In genomic region chr5:54658014-54658413, GRCh38 we compare ENCODE assay signal across 14 cellular contexts.
DNase-seq lines count a peak whose midpoint lies in the region; ATAC-seq and TF ChIP-seq lines count a peak whose summit lies in the region.
"Had no signal": no experiment of that assay in that cellular context is flagged by ENCODE, and none has a peak within 500 bp of the region (broad histone marks: within the 10 kb centered on the region; RNA-seq: fewer than 3 reads in every experiment).

No MANE protein-coding gene starts in this region.

- no peaks in the 10 kb centered on the region for H3K4me1 ChIP-seq in GM23338 (ENCODE audit: insufficient read depth)
- H3K4me1 ChIP-seq: Peyer's patch had no signal

- H3K79me2 ChIP-seq in GM23338 (replicated peaks; ENCODE audit: insufficient read depth) = no peaks in the 10 kb centered on the region

- no peaks in the 10 kb centered on the region for H3K36me3 Mint-ChIP-seq in GM23338 (ENCODE audit: low read depth)

- TF ChIP-seq RAD21 in Ishikawa (IDR thresholded peaks at IDR 0.05; ENCODE audit: low read depth) = no peak

- H3K4me1 Mint-ChIP-seq in GM23338 = no peaks in the 10 kb centered on the region

- no peaks in the 10 kb centered on the region for H3F3A ChIP-seq in GM23338 (replicated peaks; ENCODE audit: low read depth)

- H3K27ac Mint-ChIP-seq in GM23338 = no peak overlapping the region
- H3K27ac Mint-ChIP-seq: activated T-cell treated with anti-CD3 and anti-CD28 coated beads, Interleukin-2, amount 50 U/mL, for 72 hours had no signal

- H3K9me2 ChIP-seq in GM23338 (ENCODE audit: insufficient read depth) = 0 out of 2 replicates have a peak, but pooled peaks cover 3% of the 10 kb centered on the region

- H3K27me3 Mint-ChIP-seq in GM23338 (ENCODE audit: insufficient read depth, low read depth, poor library complexity) = no peaks in the 10 kb centered on the region

- no peak overlapping the region for H2AFZ ChIP-seq in GM23338

- H3K27ac ChIP-seq in GM23338 (ENCODE audit: low read depth) = no peak overlapping the region
- H3K27ac ChIP-seq: cardiac muscle cell, Peyer's patch had no signal

- H3K36me3 ChIP-seq in GM23338 (ENCODE audit: insufficient read depth) = no peaks in the 10 kb centered on the region
- H3K36me3 ChIP-seq: cardiac muscle cell, Peyer's patch had no signal

- no peaks in the 10 kb centered on the region for H3K27me3 ChIP-seq in GM23338 (ENCODE audit: insufficient read depth)
- H3K27me3 ChIP-seq: cardiac muscle cell, Peyer's patch had no signal

- TF ChIP-seq EP300 in Ishikawa (IDR thresholded peaks at IDR 0.05; ENCODE audit: borderline replicate concordance) = no peak

- H3K4me3 ChIP-seq in astrocyte of the spinal cord (ENCODE audit: low read depth, low read length) (no peak overlapping the region), GM23338 (no peak overlapping the region)
- H3K4me3 ChIP-seq: cardiac muscle cell, Peyer's patch had no signal

- no peaks in the 10 kb centered on the region; the same call in 1 of the 2 replicates for H4K20me1 ChIP-seq in GM23338 (replicated peaks; ENCODE audit: insufficient read depth)

- H3K9me3 Mint-ChIP-seq in GM23338 = no peaks in the 10 kb centered on the region; the same call in 2 of the 3 replicates
- H3K9me3 Mint-ChIP-seq: activated T-cell treated with anti-CD3 and anti-CD28 coated beads, Interleukin-2, amount 50 U/mL, for 72 hours had no signal

- DNase-seq in AG08395 (ENCODE audit: low spot score) = peak; percentile 79
- DNase-seq in astrocyte of the spinal cord (ENCODE audit: low read depth, low spot score) = peak; percentile 81
- peak; percentile 71 for DNase-seq in iris pigment epithelial cell (ENCODE audit: low read depth)
- DNase-seq in cerebellar cortex (ENCODE audit: low spot score) = no peak
- no peak for DNase-seq in GM23338 (ENCODE audit: low spot score)
- no peak for DNase-seq in GM13976 (ENCODE audit: low spot score)
- DNase-seq: activated CD4-positive, CD25-positive, alpha-beta regulatory T cell; activated T-cell treated with anti-CD3 and anti-CD28 coated beads, Interleukin-2, amount 50 U/mL, for 72 hours; C1 segment of cervical spinal cord; NCI-H2107; Peyer's patch had no signal

- in situ Hi-C loops in astrocyte of the spinal cord (cut with HindIII; ENCODE audit: low sequenced_read_pairs) (no loop called here), GM13976 (cut with MboI; ENCODE audit: low sequenced_read_pairs, unreplicated experiment) (no loop called here)

- TF ChIP-seq CTCF in astrocyte of the spinal cord (IDR thresholded peaks at IDR 0.05; ENCODE audit: low read depth, low read length) = no peak
- TF ChIP-seq CTCF in GM23338 (conservative IDR thresholded peaks at IDR 0.05; ENCODE audit: low read depth in 2 of 2) = no peak
- TF ChIP-seq CTCF in GM13976 (IDR thresholded peaks at IDR 0.05; ENCODE audit: borderline replicate concordance, control extremely low read depth, extremely low read depth, insufficient read depth, missing control alignments) = no peak

- no peak overlapping the region for H3K4me2 ChIP-seq in GM23338

- H3K4me3 Mint-ChIP-seq in GM23338 = no peak overlapping the region
- H3K4me3 Mint-ChIP-seq: activated T-cell treated with anti-CD3 and anti-CD28 coated beads, Interleukin-2, amount 50 U/mL, for 72 hours had no signal

- ATAC-seq in GM23338 = no peak
- no peak for ATAC-seq in GM21576 (IDR thresholded peaks at IDR 0.05; ENCODE audit: unreplicated experiment)
- ATAC-seq: activated T-cell treated with anti-CD3 and anti-CD28 coated beads, Interleukin-2, amount 50 U/mL, for 72 hours had no signal

TF ChIP-seq in Ishikawa, 13 proteins besides CTCF, POLR2A, EP300 and RAD21:
- TF ChIP-seq, protein P1, sequence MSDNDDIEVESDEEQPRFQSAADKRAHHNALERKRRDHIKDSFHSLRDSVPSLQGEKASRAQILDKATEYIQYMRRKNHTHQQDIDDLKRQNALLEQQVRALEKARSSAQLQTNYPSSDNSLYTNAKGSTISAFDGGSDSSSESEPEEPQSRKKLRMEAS (IDR thresholded peaks at IDR 0.05) = peak; percentile 73; the same call in 1 of the 2 replicates
- TF ChIP-seq FOXM1 (IDR thresholded peaks at IDR 0.05; ENCODE audit: borderline replicate concordance, low read depth) (no peak), CEBPB (IDR thresholded peaks at IDR 0.05) (no peak), EGR1 (IDR thresholded peaks at IDR 0.05) (no peak), NFIC (IDR thresholded peaks at IDR 0.05) (peak; percentile 56), CREB1 (IDR thresholded peaks at IDR 0.05; ENCODE audit: low read depth) (no peak), TCF12 (IDR thresholded peaks at IDR 0.05; ENCODE audit: low read depth) (no peak), TEAD4 (IDR thresholded peaks at IDR 0.05) (0 out of 2 replicates have a peak, but pooled peaks have one; percentile 19)
- TF ChIP-seq, protein P2, sequence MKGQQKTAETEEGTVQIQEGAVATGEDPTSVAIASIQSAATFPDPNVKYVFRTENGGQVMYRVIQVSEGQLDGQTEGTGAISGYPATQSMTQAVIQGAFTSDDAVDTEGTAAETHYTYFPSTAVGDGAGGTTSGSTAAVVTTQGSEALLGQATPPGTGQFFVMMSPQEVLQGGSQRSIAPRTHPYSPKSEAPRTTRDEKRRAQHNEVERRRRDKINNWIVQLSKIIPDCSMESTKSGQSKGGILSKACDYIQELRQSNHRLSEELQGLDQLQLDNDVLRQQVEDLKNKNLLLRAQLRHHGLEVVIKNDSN (IDR thresholded peaks at IDR 0.05) = peak; percentile 76

TF ChIP-seq in GM23338, 12 proteins besides CTCF, POLR2A, EP300 and RAD21 (continues in another document):
- TF ChIP-seq, protein P3, sequence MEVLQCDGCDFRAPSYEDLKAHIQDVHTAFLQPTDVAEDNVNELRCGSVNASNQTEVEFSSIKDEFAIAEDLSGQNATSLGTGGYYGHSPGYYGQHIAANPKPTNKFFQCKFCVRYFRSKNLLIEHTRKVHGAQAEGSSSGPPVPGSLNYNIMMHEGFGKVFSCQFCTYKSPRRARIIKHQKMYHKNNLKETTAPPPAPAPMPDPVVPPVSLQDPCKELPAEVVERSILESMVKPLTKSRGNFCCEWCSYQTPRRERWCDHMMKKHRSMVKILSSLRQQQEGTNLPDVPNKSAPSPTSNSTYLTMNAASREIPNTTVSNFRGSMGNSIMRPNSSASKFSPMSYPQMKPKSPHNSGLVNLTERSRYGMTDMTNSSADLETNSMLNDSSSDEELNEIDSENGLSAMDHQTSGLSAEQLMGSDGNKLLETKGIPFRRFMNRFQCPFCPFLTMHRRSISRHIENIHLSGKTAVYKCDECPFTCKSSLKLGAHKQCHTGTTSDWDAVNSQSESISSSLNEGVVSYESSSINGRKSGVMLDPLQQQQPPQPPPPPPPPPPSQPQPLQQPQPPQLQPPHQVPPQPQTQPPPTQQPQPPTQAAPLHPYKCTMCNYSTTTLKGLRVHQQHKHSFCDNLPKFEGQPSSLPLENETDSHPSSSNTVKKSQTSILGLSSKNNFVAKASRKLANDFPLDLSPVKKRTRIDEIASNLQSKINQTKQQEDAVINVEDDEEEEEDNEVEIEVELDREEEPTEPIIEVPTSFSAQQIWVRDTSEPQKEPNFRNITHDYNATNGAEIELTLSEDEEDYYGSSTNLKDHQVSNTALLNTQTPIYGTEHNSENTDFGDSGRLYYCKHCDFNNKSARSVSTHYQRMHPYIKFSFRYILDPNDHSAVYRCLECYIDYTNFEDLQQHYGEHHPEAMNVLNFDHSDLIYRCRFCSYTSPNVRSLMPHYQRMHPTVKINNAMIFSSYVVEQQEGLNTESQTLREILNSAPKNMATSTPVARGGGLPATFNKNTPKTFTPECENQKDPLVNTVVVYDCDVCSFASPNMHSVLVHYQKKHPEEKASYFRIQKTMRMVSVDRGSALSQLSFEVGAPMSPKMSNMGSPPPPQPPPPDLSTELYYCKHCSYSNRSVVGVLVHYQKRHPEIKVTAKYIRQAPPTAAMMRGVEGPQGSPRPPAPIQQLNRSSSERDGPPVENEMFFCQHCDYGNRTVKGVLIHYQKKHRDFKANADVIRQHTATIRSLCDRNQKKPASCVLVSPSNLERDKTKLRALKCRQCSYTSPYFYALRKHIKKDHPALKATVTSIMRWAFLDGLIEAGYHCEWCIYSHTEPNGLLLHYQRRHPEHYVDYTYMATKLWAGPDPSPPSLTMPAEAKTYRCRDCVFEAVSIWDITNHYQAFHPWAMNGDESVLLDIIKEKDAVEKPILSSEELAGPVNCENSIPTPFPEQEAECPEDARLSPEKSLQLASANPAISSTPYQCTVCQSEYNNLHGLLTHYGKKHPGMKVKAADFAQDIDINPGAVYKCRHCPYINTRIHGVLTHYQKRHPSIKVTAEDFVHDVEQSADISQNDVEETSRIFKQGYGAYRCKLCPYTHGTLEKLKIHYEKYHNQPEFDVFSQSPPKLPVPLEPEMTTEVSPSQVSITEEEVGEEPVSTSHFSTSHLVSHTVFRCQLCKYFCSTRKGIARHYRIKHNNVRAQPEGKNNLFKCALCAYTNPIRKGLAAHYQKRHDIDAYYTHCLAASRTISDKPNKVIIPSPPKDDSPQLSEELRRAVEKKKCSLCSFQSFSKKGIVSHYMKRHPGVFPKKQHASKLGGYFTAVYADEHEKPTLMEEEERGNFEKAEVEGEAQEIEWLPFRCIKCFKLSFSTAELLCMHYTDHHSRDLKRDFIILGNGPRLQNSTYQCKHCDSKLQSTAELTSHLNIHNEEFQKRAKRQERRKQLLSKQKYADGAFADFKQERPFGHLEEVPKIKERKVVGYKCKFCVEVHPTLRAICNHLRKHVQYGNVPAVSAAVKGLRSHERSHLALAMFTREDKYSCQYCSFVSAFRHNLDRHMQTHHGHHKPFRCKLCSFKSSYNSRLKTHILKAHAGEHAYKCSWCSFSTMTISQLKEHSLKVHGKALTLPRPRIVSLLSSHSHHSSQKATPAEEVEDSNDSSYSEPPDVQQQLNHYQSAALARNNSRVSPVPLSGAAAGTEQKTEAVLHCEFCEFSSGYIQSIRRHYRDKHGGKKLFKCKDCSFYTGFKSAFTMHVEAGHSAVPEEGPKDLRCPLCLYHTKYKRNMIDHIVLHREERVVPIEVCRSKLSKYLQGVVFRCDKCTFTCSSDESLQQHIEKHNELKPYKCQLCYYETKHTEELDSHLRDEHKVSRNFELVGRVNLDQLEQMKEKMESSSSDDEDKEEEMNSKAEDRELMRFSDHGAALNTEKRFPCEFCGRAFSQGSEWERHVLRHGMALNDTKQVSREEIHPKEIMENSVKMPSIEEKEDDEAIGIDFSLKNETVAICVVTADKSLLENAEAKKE (CRISPR knock-in tag; IDR thresholded peaks at IDR 0.05) = no peak
- no peak for TF ChIP-seq EZH2phosphoT487 (IDR thresholded peaks at IDR 0.05; ENCODE audit: unreplicated experiment)
- TF ChIP-seq, protein P4, sequence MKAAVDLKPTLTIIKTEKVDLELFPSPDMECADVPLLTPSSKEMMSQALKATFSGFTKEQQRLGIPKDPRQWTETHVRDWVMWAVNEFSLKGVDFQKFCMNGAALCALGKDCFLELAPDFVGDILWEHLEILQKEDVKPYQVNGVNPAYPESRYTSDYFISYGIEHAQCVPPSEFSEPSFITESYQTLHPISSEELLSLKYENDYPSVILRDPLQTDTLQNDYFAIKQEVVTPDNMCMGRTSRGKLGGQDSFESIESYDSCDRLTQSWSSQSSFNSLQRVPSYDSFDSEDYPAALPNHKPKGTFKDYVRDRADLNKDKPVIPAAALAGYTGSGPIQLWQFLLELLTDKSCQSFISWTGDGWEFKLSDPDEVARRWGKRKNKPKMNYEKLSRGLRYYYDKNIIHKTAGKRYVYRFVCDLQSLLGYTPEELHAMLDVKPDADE (IDR thresholded peaks at IDR 0.05) = no peak
- TF ChIP-seq JUNB (IDR thresholded peaks at IDR 0.05; ENCODE audit: unreplicated experiment) = no peak

Comparison
In these comparisons a context has a peak if more than half of its experiments do, and no peak if none do; other contexts are left out.
1. DNase-seq: peak in AG08395 (single experiment), astrocyte of the spinal cord (single experiment) and iris pigment epithelial cell (single experiment); none in cerebellar cortex (single experiment), GM23338 (single experiment) and GM13976 (single experiment).